Comparison of ENCODE assay signal across 31 cellular contexts in genomic region chr5:29905626-29906353, GRCh38.
"Had no signal": no experiment of that assay in that cellular context is flagged by ENCODE, and none has a peak within 500 bp of the region (broad histone marks: within the 10 kb centered on the region; RNA-seq: fewer than 3 reads in every experiment).

No MANE protein-coding gene starts in this region.

- H3K27me3 ChIP-seq: Peyer's patch, SJSA1 had no signal

- H3K4me2 ChIP-seq: SK-N-SH had no signal

- H3K27ac ChIP-seq: Peyer's patch, SJSA1 had no signal

- H3K36me3 ChIP-seq: Peyer's patch, SJSA1 had no signal

- H3K4me3 ChIP-seq: Peyer's patch, SJSA1 had no signal

- H3K9me2 ChIP-seq: SK-N-SH had no signal

- DNase-seq: Karpas-422, MM.1S, NCI-H1048, NCI-H1092 treated with DMSO at 0.1 percent for 48 hours, NCI-H1105 treated with DMSO at 0.1 percent for 48 hours, NCI-H1417, NCI-H1436, NCI-H146, NCI-H1694, NCI-H187, NCI-H1930, NCI-H2029 treated with DMSO at 0.1 percent for 48 hours, NCI-H2081 treated with DMSO at 0.1 percent for 48 hours, NCI-H2107, NCI-H2171, NCI-H226, NCI-H446 treated with DMSO at 0.1 percent for 48 hours, NCI-H510A, NCI-H524, NCI-H526, NCI-H69, NCI-H748 treated with DMSO at 0.1 percent for 48 hours, NCI-H82, Peyer's patch, Right ventricle myocardium superior, RPMI8226, SHP77 treated with DMSO at 0.1 percent for 48 hours, SK-N-SH, SW 1271, T-helper 1 cell had no signal

- H3K9me3 ChIP-seq: SJSA1, SK-N-SH had no signal

- H3K9ac ChIP-seq: SK-N-SH had no signal

- H3K4me1 ChIP-seq: Peyer's patch, SJSA1 had no signal
